Comparison of ENCODE assay signal across 1 cellular context in the genomic region with DNA sequence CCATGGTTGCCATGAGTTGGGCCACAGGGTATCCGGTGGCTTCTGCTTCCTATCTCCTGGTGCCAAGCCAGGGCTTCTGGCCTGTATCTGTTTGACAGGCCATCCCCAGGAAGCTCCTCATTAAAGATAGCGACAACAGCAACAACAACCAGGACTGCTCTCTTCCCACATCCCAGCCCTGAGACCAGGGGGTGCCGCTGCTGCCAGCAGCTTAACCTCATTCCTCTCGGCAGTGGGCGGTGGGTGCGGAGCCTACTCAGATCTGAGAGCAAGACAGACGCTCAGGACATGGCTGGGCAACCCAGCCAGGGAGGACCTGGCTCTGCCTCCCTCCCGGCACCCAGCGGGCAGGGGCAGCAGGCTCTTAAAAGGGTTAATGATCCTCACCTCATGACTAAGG.
TF ChIP-seq lines count a peak whose summit lies in the region.

No MANE protein-coding gene starts in this region.

TF ChIP-seq in GM23338, 12 proteins besides CTCF, POLR2A, EP300 and RAD21 (continued from another document):
- TF ChIP-seq, protein P1, sequence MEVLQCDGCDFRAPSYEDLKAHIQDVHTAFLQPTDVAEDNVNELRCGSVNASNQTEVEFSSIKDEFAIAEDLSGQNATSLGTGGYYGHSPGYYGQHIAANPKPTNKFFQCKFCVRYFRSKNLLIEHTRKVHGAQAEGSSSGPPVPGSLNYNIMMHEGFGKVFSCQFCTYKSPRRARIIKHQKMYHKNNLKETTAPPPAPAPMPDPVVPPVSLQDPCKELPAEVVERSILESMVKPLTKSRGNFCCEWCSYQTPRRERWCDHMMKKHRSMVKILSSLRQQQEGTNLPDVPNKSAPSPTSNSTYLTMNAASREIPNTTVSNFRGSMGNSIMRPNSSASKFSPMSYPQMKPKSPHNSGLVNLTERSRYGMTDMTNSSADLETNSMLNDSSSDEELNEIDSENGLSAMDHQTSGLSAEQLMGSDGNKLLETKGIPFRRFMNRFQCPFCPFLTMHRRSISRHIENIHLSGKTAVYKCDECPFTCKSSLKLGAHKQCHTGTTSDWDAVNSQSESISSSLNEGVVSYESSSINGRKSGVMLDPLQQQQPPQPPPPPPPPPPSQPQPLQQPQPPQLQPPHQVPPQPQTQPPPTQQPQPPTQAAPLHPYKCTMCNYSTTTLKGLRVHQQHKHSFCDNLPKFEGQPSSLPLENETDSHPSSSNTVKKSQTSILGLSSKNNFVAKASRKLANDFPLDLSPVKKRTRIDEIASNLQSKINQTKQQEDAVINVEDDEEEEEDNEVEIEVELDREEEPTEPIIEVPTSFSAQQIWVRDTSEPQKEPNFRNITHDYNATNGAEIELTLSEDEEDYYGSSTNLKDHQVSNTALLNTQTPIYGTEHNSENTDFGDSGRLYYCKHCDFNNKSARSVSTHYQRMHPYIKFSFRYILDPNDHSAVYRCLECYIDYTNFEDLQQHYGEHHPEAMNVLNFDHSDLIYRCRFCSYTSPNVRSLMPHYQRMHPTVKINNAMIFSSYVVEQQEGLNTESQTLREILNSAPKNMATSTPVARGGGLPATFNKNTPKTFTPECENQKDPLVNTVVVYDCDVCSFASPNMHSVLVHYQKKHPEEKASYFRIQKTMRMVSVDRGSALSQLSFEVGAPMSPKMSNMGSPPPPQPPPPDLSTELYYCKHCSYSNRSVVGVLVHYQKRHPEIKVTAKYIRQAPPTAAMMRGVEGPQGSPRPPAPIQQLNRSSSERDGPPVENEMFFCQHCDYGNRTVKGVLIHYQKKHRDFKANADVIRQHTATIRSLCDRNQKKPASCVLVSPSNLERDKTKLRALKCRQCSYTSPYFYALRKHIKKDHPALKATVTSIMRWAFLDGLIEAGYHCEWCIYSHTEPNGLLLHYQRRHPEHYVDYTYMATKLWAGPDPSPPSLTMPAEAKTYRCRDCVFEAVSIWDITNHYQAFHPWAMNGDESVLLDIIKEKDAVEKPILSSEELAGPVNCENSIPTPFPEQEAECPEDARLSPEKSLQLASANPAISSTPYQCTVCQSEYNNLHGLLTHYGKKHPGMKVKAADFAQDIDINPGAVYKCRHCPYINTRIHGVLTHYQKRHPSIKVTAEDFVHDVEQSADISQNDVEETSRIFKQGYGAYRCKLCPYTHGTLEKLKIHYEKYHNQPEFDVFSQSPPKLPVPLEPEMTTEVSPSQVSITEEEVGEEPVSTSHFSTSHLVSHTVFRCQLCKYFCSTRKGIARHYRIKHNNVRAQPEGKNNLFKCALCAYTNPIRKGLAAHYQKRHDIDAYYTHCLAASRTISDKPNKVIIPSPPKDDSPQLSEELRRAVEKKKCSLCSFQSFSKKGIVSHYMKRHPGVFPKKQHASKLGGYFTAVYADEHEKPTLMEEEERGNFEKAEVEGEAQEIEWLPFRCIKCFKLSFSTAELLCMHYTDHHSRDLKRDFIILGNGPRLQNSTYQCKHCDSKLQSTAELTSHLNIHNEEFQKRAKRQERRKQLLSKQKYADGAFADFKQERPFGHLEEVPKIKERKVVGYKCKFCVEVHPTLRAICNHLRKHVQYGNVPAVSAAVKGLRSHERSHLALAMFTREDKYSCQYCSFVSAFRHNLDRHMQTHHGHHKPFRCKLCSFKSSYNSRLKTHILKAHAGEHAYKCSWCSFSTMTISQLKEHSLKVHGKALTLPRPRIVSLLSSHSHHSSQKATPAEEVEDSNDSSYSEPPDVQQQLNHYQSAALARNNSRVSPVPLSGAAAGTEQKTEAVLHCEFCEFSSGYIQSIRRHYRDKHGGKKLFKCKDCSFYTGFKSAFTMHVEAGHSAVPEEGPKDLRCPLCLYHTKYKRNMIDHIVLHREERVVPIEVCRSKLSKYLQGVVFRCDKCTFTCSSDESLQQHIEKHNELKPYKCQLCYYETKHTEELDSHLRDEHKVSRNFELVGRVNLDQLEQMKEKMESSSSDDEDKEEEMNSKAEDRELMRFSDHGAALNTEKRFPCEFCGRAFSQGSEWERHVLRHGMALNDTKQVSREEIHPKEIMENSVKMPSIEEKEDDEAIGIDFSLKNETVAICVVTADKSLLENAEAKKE (CRISPR knock-in tag; IDR thresholded peaks at IDR 0.05) = no peak
- TF ChIP-seq NANOG (IDR thresholded peaks at IDR 0.05; ENCODE audit: borderline replicate concordance) (no peak), ZNF331 (CRISPR knock-in tag; IDR thresholded peaks at IDR 0.05; ENCODE audit: low read depth) (no peak), STAT1 (IDR thresholded peaks at IDR 0.05; ENCODE audit: unreplicated experiment) (no peak), ZNF114 (CRISPR knock-in tag; IDR thresholded peaks at IDR 0.05) (no peak), POLR2AphosphoS5 (IDR thresholded peaks at IDR 0.05; ENCODE audit: low read depth) (no peak), EZH2 (IDR thresholded peaks at IDR 0.05; ENCODE audit: low read depth, unreplicated experiment) (no peak), CREB1 (CRISPR knock-in tag; IDR thresholded peaks at IDR 0.05; ENCODE audit: low read depth) (no peak)
TF ChIP-seq in GM23338: peak in this region for 0.
